13 cellular contexts compared by ENCODE assay signal in the genomic region with DNA sequence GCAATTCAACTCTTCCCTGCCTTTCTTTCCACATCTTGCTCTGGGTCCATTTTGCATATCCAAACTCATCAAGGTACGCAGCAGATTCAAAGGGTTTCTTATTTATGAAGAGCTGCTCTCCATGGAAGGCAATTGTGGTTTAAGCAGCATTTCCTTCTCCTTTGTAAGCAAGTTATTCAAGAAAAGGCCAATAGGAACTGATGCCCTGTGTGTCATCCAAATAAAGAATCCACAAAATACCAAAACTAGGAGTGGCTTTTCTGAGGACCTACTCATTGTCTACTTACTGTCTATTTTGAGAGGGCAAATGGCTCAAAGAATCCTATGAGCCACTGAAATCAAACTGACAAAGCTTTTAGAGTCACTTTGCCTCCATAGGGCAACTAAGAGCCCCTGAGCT.
DNase-seq lines count a peak whose midpoint lies in the region; ATAC-seq and TF ChIP-seq lines count a peak whose summit lies in the region.
"Had no signal": no experiment of that assay in that cellular context is flagged by ENCODE, and none has a peak within 500 bp of the region (broad histone marks: within the 10 kb centered on the region; RNA-seq: fewer than 3 reads in every experiment).

No MANE protein-coding gene starts in this region.

- intact Hi-C loops in lower lobe of right lung (cut with DNase I): no loop called here

- H3K36me3 ChIP-seq in SJSA1 (no peaks in the 10 kb centered on the region), lower lobe of right lung (no peaks in the 10 kb centered on the region)
- H3K36me3 ChIP-seq: sigmoid colon had no signal

- H3K27ac ChIP-seq in SJSA1: peak overlapping the region; percentile 84
- no peak overlapping the region for H3K27ac ChIP-seq in lower lobe of right lung
- H3K27ac ChIP-seq: sigmoid colon, SK-N-MC had no signal

- H3K4me3 ChIP-seq in SJSA1 (no peak overlapping the region), lower lobe of right lung (no peak overlapping the region)
- H3K4me3 ChIP-seq: sigmoid colon, SK-N-MC had no signal

- no peaks in the 10 kb centered on the region for H3K9me3 ChIP-seq in SJSA1 (replicated peaks)
- H3K9me3 ChIP-seq in lower lobe of right lung: no peaks in the 10 kb centered on the region
- H3K9me3 ChIP-seq: sigmoid colon had no signal

- no peak for TF ChIP-seq CTCF in lower lobe of right lung (IDR thresholded peaks at IDR 0.05)

- H3K4me1 ChIP-seq in SJSA1 (replicated peaks) (peaks cover 42% of the 10 kb centered on the region), lower lobe of right lung (peaks cover 20% of the 10 kb centered on the region)
- H3K4me1 ChIP-seq: sigmoid colon had no signal

- DNase-seq in CD1c-positive myeloid dendritic cell (ENCODE audit: extremely low spot score) (peak; percentile 50), HS-5 (ENCODE audit: low read depth) (peak; percentile 25), SJSA1 (ENCODE audit: low read depth in 1 of 2, low spot score in 2 of 2) (peak in 1 of 2 experiments; percentile 71), medulla oblongata (ENCODE audit: extremely low spot score) (peak; percentile 17), Ammon's horn (ENCODE audit: low spot score) (no peak), lower lobe of right lung (no peak), NCI-H69 (lab: John Stamatoyannopoulos, UW) (no peak)
- no peak for DNase-seq in central memory CD4-positive, alpha-beta T cell
- DNase-seq: activated B cell treated with CpG ODN at 0.5 μM for 24 hours, hypothalamus, NCI-H2029 treated with DMSO at 0.1 percent for 48 hours, sigmoid colon had no signal

- no peaks in the 10 kb centered on the region for H3K27me3 ChIP-seq in SJSA1 (replicated peaks)
- no peaks in the 10 kb centered on the region for H3K27me3 ChIP-seq in lower lobe of right lung (ENCODE audit: low read depth)
- H3K27me3 ChIP-seq: sigmoid colon had no signal

- ATAC-seq in lower lobe of right lung: no peak

Comparison
In these comparisons a context has a peak if more than half of its experiments do, and no peak if none do; other contexts are left out.
1. DNase-seq: peak in CD1c-positive myeloid dendritic cell (single experiment), HS-5 (single experiment) and medulla oblongata (single experiment); none in Ammon's horn (single experiment), central memory CD4-positive, alpha-beta T cell (single experiment), lower lobe of right lung (single experiment) and NCI-H69 (single experiment).